In genomic region chr13:111066544-111066943, GRCh38 we compare ENCODE assay signal across 10 cellular contexts. TPM values are rescaled to one million over a fixed set of nuclear protein-coding genes. Genes with fewer than 3 reads are reported as not detected.
A peak's percentile ranks its signal among the peaks of the same experiment; 100 is the strongest.
DNase-seq lines count a peak whose midpoint lies in the region; ATAC-seq and TF ChIP-seq lines count a peak whose summit lies in the region.
"Had no signal": no experiment of that assay in that cellular context is flagged by ENCODE, and none has a peak within 500 bp of the region (broad histone marks: within the 10 kb centered on the region; RNA-seq: fewer than 3 reads in every experiment).

No MANE protein-coding gene starts in this region.

- H3K36me3 ChIP-seq in breast epithelium: no peaks in the 10 kb centered on the region

- no peak for TF ChIP-seq POLR2A in breast epithelium (IDR thresholded peaks at IDR 0.05)

- H3K9me3 Mint-ChIP-seq in MCF 10A (ENCODE audit: unreplicated experiment) (peaks cover 8% of the 10 kb centered on the region), mesothelial cell of epicardium (peaks cover 15% of the 10 kb centered on the region)
- H3K9me3 Mint-ChIP-seq in effector memory CD8-positive, alpha-beta T cell: peaks cover 4 to 10% of the 10 kb centered on the region in 2 donors

- no peak overlapping the region for H3K27ac ChIP-seq in breast epithelium

- POLR2A ChIA-PET in MCF 10A (lab: Yijun Ruan, JAX): interaction anchor here (0.6 to 1.5 kb wide), 2 partner anchors 153 to 393 kb away, joined by 3 to 4 read pairs; no protein-coding TSS in a partner anchor

- no peak for ATAC-seq in effector memory CD8-positive, alpha-beta T cell (replicated peaks)

- intact Hi-C loops in MCF 10A (cut with micrococcal nuclease): loop anchor here (5.0 kb wide), 1 partner anchor 396 kb away; no protein-coding TSS in a partner anchor
- intact Hi-C loops in breast epithelium (cut with DNase I; ENCODE audit: low total_unique reads): no loop called here

- H3K36me3 Mint-ChIP-seq in MCF 10A (ENCODE audit: insufficient read depth, unreplicated experiment) (no peaks in the 10 kb centered on the region), mesothelial cell of epicardium (no peaks in the 10 kb centered on the region)
- peaks cover 3% of the 10 kb centered on the region for H3K36me3 Mint-ChIP-seq in effector memory CD8-positive, alpha-beta T cell (ENCODE audit: insufficient read depth)

- CTCF ChIA-PET in MCF 10A (lab: Yijun Ruan, JAX): interaction anchor here (0.5 to 3.9 kb wide), 15 partner anchors 14 to 451 kb away, joined by 3 to 45 read pairs (median 4); partner anchors contain the start of gene NAXD

- no TSS peak for BruUV-seq in MCF 10A (replicated peaks; lab: Mats Ljungman, UMichigan)

- H3K27me3 ChIP-seq in breast epithelium: no peaks in the 10 kb centered on the region

- no peak overlapping the region for H3K27ac Mint-ChIP-seq in MCF 10A (ENCODE audit: low read depth, unreplicated experiment)
- no peak overlapping the region for H3K27ac Mint-ChIP-seq in effector memory CD8-positive, alpha-beta T cell
- H3K27ac Mint-ChIP-seq in mesothelial cell of epicardium: no peak overlapping the region

- peaks cover 0 to 4% of the 10 kb centered on the region in 2 donors for H3K9me3 ChIP-seq in breast epithelium

- H3K4me3 Mint-ChIP-seq in MCF 10A (ENCODE audit: unreplicated experiment) (peak overlapping the region; percentile 71), mesothelial cell of epicardium (peak overlapping the region; percentile 74)
- H3K4me3 Mint-ChIP-seq in effector memory CD8-positive, alpha-beta T cell: peak overlapping the region; percentile 65 to 78

- H3K27me3 Mint-ChIP-seq in MCF 10A (ENCODE audit: insufficient read depth, unreplicated experiment) (no peaks in the 10 kb centered on the region), mesothelial cell of epicardium (ENCODE audit: low read depth) (peaks cover 43% of the 10 kb centered on the region)
- H3K27me3 Mint-ChIP-seq in effector memory CD8-positive, alpha-beta T cell: peaks cover 84 to 98% of the 10 kb centered on the region in 2 donors

- H3K4me1 ChIP-seq in breast epithelium: no peaks in the 10 kb centered on the region

- H3K4me1 Mint-ChIP-seq in MCF 10A (ENCODE audit: insufficient read depth, unreplicated experiment) (no peaks in the 10 kb centered on the region), mesothelial cell of epicardium (peaks cover 12% of the 10 kb centered on the region)
- H3K4me1 Mint-ChIP-seq in effector memory CD8-positive, alpha-beta T cell (ENCODE audit: low read depth in 2 of 2): peaks cover 3 to 12% of the 10 kb centered on the region in 2 donors

- DNase-seq in MCF 10A (ENCODE audit: unreplicated experiment) (no peak), breast epithelium (ENCODE audit: low spot score in 2 of 2) (no peak), mesothelial cell of epicardium (ENCODE audit: low spot score in 2 of 2, unreplicated experiment in 2 of 2) (no peak), SKM-1 treated with dmso at 0.1 percent for 144 hours (lab: John Stamatoyannopoulos, UW; ENCODE audit: unreplicated experiment) (no peak), ureter (ENCODE audit: low spot score) (no peak), mucosa of gallbladder (ENCODE audit: low spot score) (no peak)
- no peak for DNase-seq in effector memory CD8-positive, alpha-beta T cell
- DNase-seq in stimulated activated naive CD4-positive, alpha-beta T cell (lab: John Stamatoyannopoulos, UW): no peak
- DNase-seq: AML-193, NCI-H2171 treated with DMSO at 0.1 percent for 48 hours had no signal

- no peak for TF ChIP-seq CTCF in MCF 10A (IDR thresholded peaks at IDR 0.05; ENCODE audit: unreplicated experiment)
- TF ChIP-seq CTCF in breast epithelium (IDR thresholded peaks at IDR 0.05): no peak
- TF ChIP-seq CTCF in mesothelial cell of epicardium (IDR thresholded peaks at IDR 0.05; ENCODE audit: unreplicated experiment): no peak

- H3K4me3 ChIP-seq in breast epithelium: no peak overlapping the region

RNA-seq across cellular contexts. Expression of gene ARHGEF7, which starts 48.6 kb away (rescaled TPM):
- total RNA-seq in MCF 10A (2022) (43.5 and 49.4 TPM in 2 replicates), breast epithelium (10 to 100 TPM; 79.6 to 92.0 (median 85.5) TPM), mesothelial cell of epicardium (88.6 to 95.9 TPM (median 94.7 TPM) in 3 replicates), ureter (104 TPM), mucosa of gallbladder (70.7 TPM)
